In genomic region chrX:131830400-131831184, GRCh38 we compare ENCODE assay signal across 8 cellular contexts.
DNase-seq lines count a peak whose midpoint lies in the region; ATAC-seq and TF ChIP-seq lines count a peak whose summit lies in the region.

No MANE protein-coding gene starts in this region.

- in situ Hi-C loops in GM18951 (cut with MboI; ENCODE audit: low sequenced_read_pairs, unreplicated experiment), result loop anchor here (10.0 kb wide), 1 partner anchor 794 kb away; no protein-coding TSS in a partner anchor

- peak; percentile 58 for TF ChIP-seq POLR2A in GM18951 (IDR thresholded peaks at IDR 0.05; ENCODE audit: extremely low read depth, insufficient read depth, insufficient read length)

- ATAC-seq in HG03460 (IDR thresholded peaks at IDR 0.05; ENCODE audit: unreplicated experiment) (peak; percentile 77), omental fat pad (ENCODE audit: low FRiP score) (peak; percentile 77)

- no peak for TF ChIP-seq CTCF in omental fat pad (IDR thresholded peaks at IDR 0.05)

- peak in 13 of 14 donors; percentile 16 to 95 (median 71) for DNase-seq in C1 segment of cervical spinal cord (lab: John Stamatoyannopoulos, UW)
- peak; percentile 87 for DNase-seq in NCI-H748 treated with DMSO at 0.1 percent for 48 hours (lab: John Stamatoyannopoulos, UW)
- peak; percentile 21 for DNase-seq in activated naive CD4-positive, alpha-beta T cell treated with Interleukin-2 at 50 U/mL for 16 hours
- peak; percentile 77 for DNase-seq in glomerular visceral epithelial cell (ENCODE audit: extremely low spot score)
- DNase-seq in omental fat pad (ENCODE audit: low spot score), result peak; percentile 51
- DNase-seq in DMS114 treated with DMSO at 0.1 percent for 48 hours (lab: John Stamatoyannopoulos, UW; ENCODE audit: unreplicated experiment), result no peak
